Comparison of ENCODE assay signal across 21 cellular contexts in the genomic region with DNA sequence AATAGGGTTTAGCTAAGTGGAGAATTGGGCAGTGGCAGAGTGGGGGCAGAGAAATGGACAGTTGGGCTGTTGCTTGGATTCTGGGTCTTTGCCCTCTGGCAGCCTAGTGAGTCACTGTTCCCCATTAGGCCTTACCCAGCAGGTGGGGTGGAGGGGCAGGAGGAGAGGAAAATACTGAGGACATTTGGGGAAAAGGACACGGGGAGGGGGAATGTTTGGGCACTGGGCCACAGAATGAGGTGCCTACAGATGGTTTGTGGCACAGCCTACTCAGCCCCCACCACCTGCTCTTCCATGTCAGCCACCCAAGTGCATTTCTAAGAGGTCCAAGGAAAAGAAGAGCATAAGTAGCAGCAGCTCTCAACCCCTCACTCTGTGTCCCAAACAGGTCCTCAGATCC. TPM values are rescaled to one million over a fixed set of nuclear protein-coding genes. Genes with fewer than 3 reads are reported as not detected.
"Had no signal": no experiment of that assay in that cellular context is flagged by ENCODE, and none has a peak within 500 bp of the region (broad histone marks: within the 10 kb centered on the region; RNA-seq: fewer than 3 reads in every experiment).

No MANE protein-coding gene starts in this region.

- H3K27ac ChIP-seq: gastrocnemius medialis, neural progenitor cell, ovary, right atrium auricular region, sigmoid colon, tibial artery, upper lobe of left lung had no signal

- H3K4me3 ChIP-seq: gastrocnemius medialis, neural progenitor cell, ovary, right atrium auricular region, sigmoid colon, tibial artery, upper lobe of left lung had no signal

- H3K36me3 ChIP-seq: gastrocnemius medialis, ovary, right atrium auricular region, sigmoid colon, tibial artery, upper lobe of left lung had no signal

- H3K4me1 ChIP-seq: gastrocnemius medialis, right atrium auricular region, sigmoid colon, tibial artery, upper lobe of left lung had no signal

- H3K27me3 ChIP-seq: gastrocnemius medialis, neural progenitor cell, ovary, right atrium auricular region, sigmoid colon, tibial artery, upper lobe of left lung had no signal

- H3K9me3 ChIP-seq: gastrocnemius medialis, ovary, right atrium auricular region, sigmoid colon, tibial artery, upper lobe of left lung had no signal

- H2AFZ ChIP-seq: neural progenitor cell had no signal

- H3K4me2 ChIP-seq: neural progenitor cell had no signal

- ATAC-seq: esophagus mucosa; gastrocnemius medialis; left lobe of liver; natural killer cell; stimulated activated effector memory CD8-positive, alpha-beta T cell treated with anti-CD3 and anti-CD28 coated beads, Interleukin-12 subunit alpha, Interleukin-12 subunit beta, amount 100 ng/mL, for 72 hours had no signal

- DNase-seq: effector memory CD4-positive, alpha-beta T cell; gastrocnemius medialis; islet precursor cell; mammary epithelial cell; natural killer cell; nucleus accumbens; ovary; sigmoid colon; small intestine; stimulated activated CD4-positive, alpha-beta T cell treated with anti-CD3 and anti-CD28 coated beads, Interleukin-12 subunit alpha, Interleukin-12 subunit beta, amount 100 ng/mL, for 4 hours; stimulated activated CD4-positive, alpha-beta T cell treated with anti-CD3 and anti-CD28 coated beads, Interleukin-4, amount 100 ng/mL, for 1 hour; stimulated activated CD8-positive, alpha-beta memory T cell treated with anti-CD3 and anti-CD28 coated beads, Interleukin-4, amount 100 ng/mL, for 48 hours; tibial artery had no signal

- H3K9ac ChIP-seq: neural progenitor cell had no signal

- FAIRE-seq: endometrium, small intestine had no signal

RNA-seq across cellular contexts. Expression of a gene that starts 13.0 kb away (rescaled TPM):
- total RNA-seq: mononuclear cell, natural killer cell had no signal
